ENCODE assay signal across 2 cellular contexts in genomic region chr9:109282302-109282701, GRCh38.
TF ChIP-seq lines count a peak whose summit lies in the region.

No MANE protein-coding gene starts in this region.

TF ChIP-seq in HepG2, 621 proteins besides CTCF, POLR2A, EP300 and RAD21:
- TF ChIP-seq MAFK (conservative IDR thresholded peaks at IDR 0.05 in 1 of 2, IDR thresholded peaks at IDR 0.05 in 1 of 2; ENCODE audit: low read length in 2 of 2) = peak; percentile 43 to 68; a peak in 3 of 4 replicates
- no peak for TF ChIP-seq ZNF781 (CRISPR knock-in tag; IDR thresholded peaks at IDR 0.05; ENCODE audit: borderline replicate concordance, not compliant biosample characterization)
- TF ChIP-seq MAF1 (CRISPR knock-in tag; IDR thresholded peaks at IDR 0.05; ENCODE audit: borderline replicate concordance) = no peak
- no peak for TF ChIP-seq XBP1 (CRISPR knock-in tag; IDR thresholded peaks at IDR 0.05)
- no peak for TF ChIP-seq MED8 (CRISPR knock-in tag; IDR thresholded peaks at IDR 0.05; ENCODE audit: insufficient replicate concordance)
- TF ChIP-seq MAFF (IDR thresholded peaks at IDR 0.05; ENCODE audit: low read depth, low read length) = peak; percentile 42; the same call in 1 of the 2 replicates
- TF ChIP-seq FOXM1 (CRISPR knock-in tag; IDR thresholded peaks at IDR 0.05) = no peak
- no peak for TF ChIP-seq EED (CRISPR knock-in tag; IDR thresholded peaks at IDR 0.05)

TF ChIP-seq in K562, 482 proteins besides CTCF, POLR2A, EP300 and RAD21:
- peak; percentile 45; the same call in 1 of the 2 replicates for TF ChIP-seq ZNF316 (IDR thresholded peaks at IDR 0.05)
- no peak for TF ChIP-seq CC2D1A (IDR thresholded peaks at IDR 0.05)
